ENCODE assay signal across 9 cellular contexts in the genomic region with DNA sequence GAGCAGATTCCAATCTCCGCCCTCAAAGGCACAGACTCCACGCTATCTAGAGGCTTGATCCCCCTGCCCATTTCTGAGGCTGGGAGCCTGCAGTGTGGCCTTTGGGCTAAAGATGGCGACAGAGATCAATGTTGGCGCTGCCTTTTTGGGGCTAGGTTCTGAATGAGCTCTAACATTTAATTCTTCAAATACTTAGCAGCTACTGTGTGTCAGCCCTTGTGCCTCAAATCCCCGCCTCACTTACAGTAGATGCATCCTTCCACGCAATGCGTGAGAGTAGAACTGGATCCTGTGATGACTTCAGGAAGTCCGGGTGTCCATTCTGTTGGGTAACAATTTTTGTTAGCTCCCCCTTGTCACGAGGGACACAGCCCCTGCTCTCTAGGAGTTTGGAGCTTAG. TPM values are rescaled to one million over a fixed set of nuclear protein-coding genes. Genes with fewer than 3 reads are reported as not detected.
DNase-seq lines count a peak whose midpoint lies in the region; ATAC-seq, FAIRE-seq and TF ChIP-seq lines count a peak whose summit lies in the region.
"Had no signal": no experiment of that assay in that cellular context is flagged by ENCODE, and none has a peak within 500 bp of the region (broad histone marks: within the 10 kb centered on the region; RNA-seq: fewer than 3 reads in every experiment).

No MANE protein-coding gene starts in this region.

- H3K9me2 ChIP-seq in DOHH2 (replicated peaks; ENCODE audit: control insufficient read depth, low read length): no peaks in the 10 kb centered on the region

- H3K4me1 Mint-ChIP-seq in T-helper 17 cell (peaks cover 3% of the 10 kb centered on the region), MCF 10A (ENCODE audit: insufficient read depth, unreplicated experiment) (peaks cover 36% of the 10 kb centered on the region)
- peaks cover 5% of the 10 kb centered on the region for H3K4me1 Mint-ChIP-seq in stimulated activated naive CD8-positive, alpha-beta T cell treated with anti-CD3 and anti-CD28 coated beads, Interleukin-15, amount 100 ng/mL, for 72 hours

- H3K9me3 ChIP-seq in DOHH2 (ENCODE audit: control insufficient read depth, insufficient read depth, low read length): no peaks in the 10 kb centered on the region
- no peaks in the 10 kb centered on the region for H3K9me3 ChIP-seq in T-helper 17 cell (ENCODE audit: control insufficient read depth, low read length, poor library complexity, severe bottlenecking)
- no peaks in the 10 kb centered on the region for H3K9me3 ChIP-seq in HepG2 (ENCODE audit: low read length)

- H3K27me3 Mint-ChIP-seq in T-helper 17 cell (peaks cover 46% of the 10 kb centered on the region), MCF 10A (ENCODE audit: insufficient read depth, unreplicated experiment) (no peaks in the 10 kb centered on the region)
- H3K27me3 Mint-ChIP-seq in stimulated activated naive CD8-positive, alpha-beta T cell treated with anti-CD3 and anti-CD28 coated beads, Interleukin-15, amount 100 ng/mL, for 72 hours: no peaks in the 10 kb centered on the region

- TF ChIP-seq EP300 in HepG2 (IDR thresholded peaks at IDR 0.05; ENCODE audit: low read depth in 2 of 2, low read length in 2 of 2) (no peak), HepG2 (CRISPR knock-in tag; IDR thresholded peaks at IDR 0.05; ENCODE audit: borderline replicate concordance) (no peak)

- no peak overlapping the region for H3K27ac Mint-ChIP-seq in T-helper 17 cell
- H3K27ac Mint-ChIP-seq in MCF 10A (ENCODE audit: low read depth, unreplicated experiment): no peak overlapping the region
- no peak overlapping the region for H3K27ac Mint-ChIP-seq in stimulated activated naive CD8-positive, alpha-beta T cell treated with anti-CD3 and anti-CD28 coated beads, Interleukin-15, amount 100 ng/mL, for 72 hours

- TF ChIP-seq POLR2A in HepG2 (IDR thresholded peaks at IDR 0.05; ENCODE audit: insufficient read depth in 1 of 2, low read depth in 2 of 2, low read length in 2 of 2) (no peak), GM18505 (IDR thresholded peaks at IDR 0.05; ENCODE audit: borderline replicate concordance, extremely low read depth, insufficient read depth, insufficient read length) (no peak)

- H3K36me3 ChIP-seq in DOHH2 (ENCODE audit: control insufficient read depth, low read length) (no peaks in the 10 kb centered on the region), HepG2 (replicated peaks in 1 of 2; ENCODE audit: control insufficient read depth in 1 of 2, insufficient read depth in 2 of 2, low read length in 2 of 2) (no peaks in the 10 kb centered on the region)

- no peak overlapping the region for H3K4me3 Mint-ChIP-seq in T-helper 17 cell
- H3K4me3 Mint-ChIP-seq in MCF 10A (ENCODE audit: unreplicated experiment): no peak overlapping the region
- H3K4me3 Mint-ChIP-seq in stimulated activated naive CD8-positive, alpha-beta T cell treated with anti-CD3 and anti-CD28 coated beads, Interleukin-15, amount 100 ng/mL, for 72 hours: no peak overlapping the region

- H3F3A ChIP-seq in DOHH2 (ENCODE audit: control insufficient read depth, insufficient read depth): no peaks in the 10 kb centered on the region

- in situ Hi-C loops in HepG2 (cut with HindIII; ENCODE audit: extremely low pct_ligation_motif_present, low pct_unique_long_range_greater_than_20kb): loop anchor here (5.0 to 10.0 kb wide), 3 partner anchors 57 to 295 kb away; no protein-coding TSS in a partner anchor

- H2AFZ ChIP-seq in HepG2 (ENCODE audit: low read length): no peak overlapping the region

- TF ChIP-seq CTCF in DOHH2 (IDR thresholded peaks at IDR 0.05; ENCODE audit: low read depth, low read length, poor library complexity, severe bottlenecking) (peak; percentile 81), MCF 10A (IDR thresholded peaks at IDR 0.05; ENCODE audit: unreplicated experiment) (peak; percentile 86), HepG2 (CRISPR knock-in tag; IDR thresholded peaks at IDR 0.05) (peak; percentile 98)

- H3K9ac ChIP-seq in HepG2 (ENCODE audit: insufficient read depth, low read depth, low read length): no peak overlapping the region

- H3K4me1 ChIP-seq in DOHH2 (ENCODE audit: control insufficient read depth, low read length) (0 out of 2 replicates have a peak, but pooled peaks cover 2% of the 10 kb centered on the region), HepG2 (ENCODE audit: insufficient read depth, low read length) (peaks cover 14% of the 10 kb centered on the region; the same call in 1 of the 2 replicates)

- H3K4me2 ChIP-seq in DOHH2 (ENCODE audit: low read length) (no peak overlapping the region), HepG2 (ENCODE audit: low read depth, low read length) (no peak overlapping the region)

- H3K79me2 ChIP-seq in DOHH2 (ENCODE audit: control insufficient read depth, low read length): no peaks in the 10 kb centered on the region
- no peaks in the 10 kb centered on the region for H3K79me2 ChIP-seq in HepG2 (ENCODE audit: insufficient read depth, low read length)

- intact Hi-C loops in MCF 10A (cut with micrococcal nuclease) (loop anchor here (1.0 to 5.0 kb wide), 2 partner anchors 119 to 312 kb away; no protein-coding TSS in a partner anchor), HepG2 (cut with micrococcal nuclease; ENCODE audit: unreplicated experiment) (loop anchor here (1.0 to 2.0 kb wide), 4 partner anchors 47 to 290 kb away; a partner anchor contains a TSS)

- no peaks in the 10 kb centered on the region for H3K9me3 Mint-ChIP-seq in MCF 10A (ENCODE audit: unreplicated experiment)
- H3K9me3 Mint-ChIP-seq in stimulated activated naive CD8-positive, alpha-beta T cell treated with anti-CD3 and anti-CD28 coated beads, Interleukin-15, amount 100 ng/mL, for 72 hours: no peaks in the 10 kb centered on the region

- H3K27ac ChIP-seq in DOHH2 (ENCODE audit: low read depth, low read length): no peak overlapping the region
- no peak overlapping the region for H3K27ac ChIP-seq in HepG2 (ENCODE audit: extremely low read length, insufficient read depth, low read length)

- no peak overlapping the region for H3K4me3 ChIP-seq in DOHH2 (ENCODE audit: low read length)
- no peak overlapping the region for H3K4me3 ChIP-seq in HepG2 (replicated peaks in 1 of 3; ENCODE audit: insufficient read depth in 1 of 3, low read depth in 2 of 3, low read length in 3 of 3)

- H3K27me3 ChIP-seq in DOHH2 (ENCODE audit: control insufficient read depth, low read length): peaks cover 20% of the 10 kb centered on the region; the same call in 1 of the 2 replicates
- H3K27me3 ChIP-seq in HepG2 (ENCODE audit: control insufficient read depth in 1 of 2, insufficient read depth in 2 of 2, low read length in 2 of 2): peaks cover 0 to 10% of the 10 kb centered on the region in 2 experiments; a peak in 2 of 5 replicates

- BruUV-seq in MCF 10A (replicated peaks; lab: Mats Ljungman, UMichigan) (no TSS peak), HepG2 (replicated peaks; lab: Mats Ljungman, UMichigan) (no TSS peak)

- WGBS in HepG2 (ENCODE audit: low lambda C conversion rate): 13% methylated on average over 9 of the region's 9 CpGs

- POLR2A ChIA-PET in MCF 10A (lab: Yijun Ruan, JAX) (interaction anchor here (1.1 to 3.8 kb wide), 3 partner anchors 45 to 119 kb away, joined by 4 to 52 read pairs (median 15); no protein-coding TSS in a partner anchor), HepG2 (lab: Yijun Ruan, JAX) (interaction anchor here (0.9 to 1.9 kb wide), 11 partner anchors 8 to 140 kb away, joined by 3 to 9 read pairs (median 4); a partner anchor contains a TSS)

- peak; percentile 91 for TF ChIP-seq RAD21 in HepG2 (CRISPR knock-in tag; IDR thresholded peaks at IDR 0.05)

- H3K36me3 Mint-ChIP-seq in T-helper 17 cell (ENCODE audit: low read depth): peaks cover 3% of the 10 kb centered on the region
- H3K36me3 Mint-ChIP-seq in MCF 10A (ENCODE audit: insufficient read depth, unreplicated experiment): no peaks in the 10 kb centered on the region

- DNase-seq in HK-2 (ENCODE audit: unreplicated experiment) (peak; percentile 13), T-helper 17 cell (peak in 1 of 3 donors; percentile 29), MCF 10A (ENCODE audit: unreplicated experiment) (peak; percentile 62), HepG2 (ENCODE audit: low spot score) (peak; percentile 40), cortex of kidney (lab: John Stamatoyannopoulos, UW) (no peak)
- peak; percentile 39 to 45 for DNase-seq in stimulated activated naive CD8-positive, alpha-beta T cell treated with anti-CD3 and anti-CD28 coated beads, Interleukin-15, amount 100 ng/mL, for 72 hours

- peak; percentile 92 for FAIRE-seq in HepG2 (lab: Jason Lieb, UNC)

- no peaks in the 10 kb centered on the region for H4K20me1 ChIP-seq in DOHH2 (ENCODE audit: control insufficient read depth, insufficient read depth, low read depth, low read length)
- H4K20me1 ChIP-seq in HepG2 (ENCODE audit: insufficient read depth, low read length): no peaks in the 10 kb centered on the region

- CTCF ChIA-PET in MCF 10A (lab: Yijun Ruan, JAX): interaction anchor here (0.6 to 12.2 kb wide), 36 partner anchors 9 to 342 kb away, joined by 3 to 267 read pairs (median 4); no protein-coding TSS in a partner anchor
- CTCF ChIA-PET in HepG2 (lab: Yijun Ruan, JAX; ENCODE audit: low intra/inter-chr PET ratio, low total read pairs): interaction anchor here (1.3 to 2.9 kb wide), 5 partner anchors 34 to 310 kb away, joined by 4 to 35 read pairs (median 8); no protein-coding TSS in a partner anchor

- peak; percentile 78 for ATAC-seq in T-helper 17 cell
- ATAC-seq in HepG2: peak; percentile 93
- ATAC-seq in stimulated activated naive CD8-positive, alpha-beta T cell treated with anti-CD3 and anti-CD28 coated beads, Interleukin-15, amount 100 ng/mL, for 72 hours: peak; percentile 76
- ATAC-seq in GM18505 (IDR thresholded peaks at IDR 0.05; ENCODE audit: unreplicated experiment): no peak
- ATAC-seq: right cardiac atrium had no signal

RNA-seq across cellular contexts. Expression of a gene that starts 12.4 kb away (rescaled TPM):
- total RNA-seq in T-helper 17 cell (not detected), MCF 10A (2022) (not detected in 2 replicates), HepG2 (2016; rRNA removed; fragmentation: Illumina TruSeq; extraction: Trizol) (not detected in 2 replicates)
- total RNA-seq in HepG2 (2016; cell fraction: cytosol; rRNA removed; fragmentation: Illumina TruSeq; extraction: Trizol; ENCODE audit: low read depth): not detected in 2 replicates
- not detected in 2 replicates for total RNA-seq in HepG2 (2016; cell fraction: insoluble cytoplasmic fraction; rRNA removed; fragmentation: Illumina TruSeq; extraction: Trizol)
- total RNA-seq in HepG2 (2016; cell fraction: membrane; rRNA removed; fragmentation: Illumina TruSeq; extraction: Trizol): not detected in 2 replicates
- not detected in 2 replicates for total RNA-seq in HepG2 (2016; cell fraction: nucleus; rRNA removed; fragmentation: Illumina TruSeq; extraction: Trizol)
- polyA plus RNA-seq in HepG2 (2011; rRNA removed): not detected in 2 replicates
- polyA plus RNA-seq in HepG2 (2011; cell fraction: cytosol; rRNA removed): not detected in 2 replicates
- polyA plus RNA-seq in HepG2 (2011; cell fraction: nucleus; rRNA removed): not detected in 2 replicates
- polyA plus RNA-seq in HepG2 (2012): not detected in 2 replicates
- polyA plus RNA-seq in HepG2 (2016; cell fraction: cytosol; fragmentation: Illumina TruSeq; extraction: Trizol; ENCODE audit: low read depth): not detected in 2 replicates
- not detected in 2 replicates for polyA plus RNA-seq in HepG2 (2016; cell fraction: insoluble cytoplasmic fraction; fragmentation: Illumina TruSeq; extraction: Trizol; ENCODE audit: low read depth)
- not detected in 2 replicates for polyA plus RNA-seq in HepG2 (2016; cell fraction: membrane; fragmentation: Illumina TruSeq; extraction: Trizol; ENCODE audit: low read depth)
- polyA plus RNA-seq in HepG2 (2016; cell fraction: nucleus; fragmentation: Illumina TruSeq; extraction: Trizol; ENCODE audit: insufficient read depth, low read depth): not detected in 2 replicates
- not detected in 2 replicates for polyA minus RNA-seq in HepG2 (2011; rRNA and poly(A)+ RNA removed; ENCODE audit: low replicate concordance)
- polyA minus RNA-seq in HepG2 (2011; cell fraction: cytosol; rRNA and poly(A)+ RNA removed): not detected in 2 replicates
- not detected in 2 replicates for polyA minus RNA-seq in HepG2 (2011; cell fraction: nucleus; rRNA and poly(A)+ RNA removed)
- total RNA-seq: right cardiac atrium had no signal
- polyA plus RNA-seq: right cardiac atrium had no signal

RNA-seq across cellular contexts. Expression of a gene that starts 21.1 kb away (rescaled TPM):
- total RNA-seq in T-helper 17 cell (not detected), MCF 10A (2022) (not detected in 2 replicates), HepG2 (2016; rRNA removed; fragmentation: Illumina TruSeq; extraction: Trizol) (not detected in 2 replicates)
- not detected in 2 replicates for total RNA-seq in HepG2 (2016; cell fraction: cytosol; rRNA removed; fragmentation: Illumina TruSeq; extraction: Trizol; ENCODE audit: low read depth)
- total RNA-seq in HepG2 (2016; cell fraction: insoluble cytoplasmic fraction; rRNA removed; fragmentation: Illumina TruSeq; extraction: Trizol): not detected in 2 replicates
- not detected in 2 replicates for total RNA-seq in HepG2 (2016; cell fraction: membrane; rRNA removed; fragmentation: Illumina TruSeq; extraction: Trizol)
- not detected in 2 replicates for total RNA-seq in HepG2 (2016; cell fraction: nucleus; rRNA removed; fragmentation: Illumina TruSeq; extraction: Trizol)
- not detected in 2 replicates for polyA plus RNA-seq in HepG2 (2011; rRNA removed)
- polyA plus RNA-seq in HepG2 (2011; cell fraction: cytosol; rRNA removed): not detected in 2 replicates
- polyA plus RNA-seq in HepG2 (2011; cell fraction: nucleus; rRNA removed): not detected in 2 replicates
- polyA plus RNA-seq in HepG2 (2012): not detected in 2 replicates
- polyA plus RNA-seq in HepG2 (2016; cell fraction: cytosol; fragmentation: Illumina TruSeq; extraction: Trizol; ENCODE audit: low read depth): not detected in 2 replicates
- not detected in 2 replicates for polyA plus RNA-seq in HepG2 (2016; cell fraction: insoluble cytoplasmic fraction; fragmentation: Illumina TruSeq; extraction: Trizol; ENCODE audit: low read depth)
- not detected in 2 replicates for polyA plus RNA-seq in HepG2 (2016; cell fraction: membrane; fragmentation: Illumina TruSeq; extraction: Trizol; ENCODE audit: low read depth)
- not detected in 2 replicates for polyA plus RNA-seq in HepG2 (2016; cell fraction: nucleus; fragmentation: Illumina TruSeq; extraction: Trizol; ENCODE audit: insufficient read depth, low read depth)
- not detected in 2 replicates for polyA minus RNA-seq in HepG2 (2011; rRNA and poly(A)+ RNA removed; ENCODE audit: low replicate concordance)
- polyA minus RNA-seq in HepG2 (2011; cell fraction: cytosol; rRNA and poly(A)+ RNA removed): not detected in 2 replicates
- polyA minus RNA-seq in HepG2 (2011; cell fraction: nucleus; rRNA and poly(A)+ RNA removed): not detected in 2 replicates
- total RNA-seq: right cardiac atrium had no signal
- polyA plus RNA-seq: right cardiac atrium had no signal

RNA-seq across cellular contexts. Expression of a gene that starts 27.5 kb away (rescaled TPM):
- total RNA-seq in T-helper 17 cell (not detected), MCF 10A (2022) (not detected in 2 replicates), HepG2 (2016; rRNA removed; fragmentation: Illumina TruSeq; extraction: Trizol) (not detected in 2 replicates)
- total RNA-seq in HepG2 (2016; cell fraction: cytosol; rRNA removed; fragmentation: Illumina TruSeq; extraction: Trizol; ENCODE audit: low read depth): not detected in 2 replicates
- total RNA-seq in HepG2 (2016; cell fraction: insoluble cytoplasmic fraction; rRNA removed; fragmentation: Illumina TruSeq; extraction: Trizol): not detected in 2 replicates
- not detected in 2 replicates for total RNA-seq in HepG2 (2016; cell fraction: membrane; rRNA removed; fragmentation: Illumina TruSeq; extraction: Trizol)
- total RNA-seq in HepG2 (2016; cell fraction: nucleus; rRNA removed; fragmentation: Illumina TruSeq; extraction: Trizol): not detected in 2 replicates
- polyA plus RNA-seq in HepG2 (2011; rRNA removed): not detected in 2 replicates
- not detected in 2 replicates for polyA plus RNA-seq in HepG2 (2011; cell fraction: cytosol; rRNA removed)
- polyA plus RNA-seq in HepG2 (2011; cell fraction: nucleus; rRNA removed): not detected in 2 replicates
- polyA plus RNA-seq in HepG2 (2012): not detected in 2 replicates
- not detected in 2 replicates for polyA plus RNA-seq in HepG2 (2016; cell fraction: cytosol; fragmentation: Illumina TruSeq; extraction: Trizol; ENCODE audit: low read depth)
- not detected in 2 replicates for polyA plus RNA-seq in HepG2 (2016; cell fraction: insoluble cytoplasmic fraction; fragmentation: Illumina TruSeq; extraction: Trizol; ENCODE audit: low read depth)
- not detected in 2 replicates for polyA plus RNA-seq in HepG2 (2016; cell fraction: membrane; fragmentation: Illumina TruSeq; extraction: Trizol; ENCODE audit: low read depth)
- not detected in 2 replicates for polyA plus RNA-seq in HepG2 (2016; cell fraction: nucleus; fragmentation: Illumina TruSeq; extraction: Trizol; ENCODE audit: insufficient read depth, low read depth)
- not detected in 2 replicates for polyA minus RNA-seq in HepG2 (2011; rRNA and poly(A)+ RNA removed; ENCODE audit: low replicate concordance)
- not detected in 2 replicates for polyA minus RNA-seq in HepG2 (2011; cell fraction: cytosol; rRNA and poly(A)+ RNA removed)
- polyA minus RNA-seq in HepG2 (2011; cell fraction: nucleus; rRNA and poly(A)+ RNA removed): not detected in 2 replicates
- total RNA-seq: right cardiac atrium had no signal
- polyA plus RNA-seq: right cardiac atrium had no signal

RNA-seq across cellular contexts. Expression of a gene that starts 47.3 kb away (rescaled TPM):
- total RNA-seq in T-helper 17 cell: 1 to 10 TPM in 1 of 2 donors, under 1 TPM in 1; 0.68 to 1.2 TPM
- total RNA-seq in MCF 10A (2022): 0.39 TPM in 1 of 2 replicates, not detected in the other
- total RNA-seq in HepG2 (2016; rRNA removed; fragmentation: Illumina TruSeq; extraction: Trizol): 21.1 and 21.2 TPM in 2 replicates
- 6.3 and 8.3 TPM in 2 replicates for total RNA-seq in HepG2 (2016; cell fraction: cytosol; rRNA removed; fragmentation: Illumina TruSeq; extraction: Trizol; ENCODE audit: low read depth)
- 21.0 and 24.7 TPM in 2 replicates for total RNA-seq in HepG2 (2016; cell fraction: insoluble cytoplasmic fraction; rRNA removed; fragmentation: Illumina TruSeq; extraction: Trizol)
- total RNA-seq in HepG2 (2016; cell fraction: membrane; rRNA removed; fragmentation: Illumina TruSeq; extraction: Trizol): 18.1 and 19.8 TPM in 2 replicates
- 16.3 and 16.9 TPM in 2 replicates for total RNA-seq in HepG2 (2016; cell fraction: nucleus; rRNA removed; fragmentation: Illumina TruSeq; extraction: Trizol)
- 101 and 142 TPM in 2 replicates for polyA plus RNA-seq in HepG2 (2011; rRNA removed)
- polyA plus RNA-seq in HepG2 (2011; cell fraction: cytosol; rRNA removed): 92.3 and 115 TPM in 2 replicates
- polyA plus RNA-seq in HepG2 (2011; cell fraction: nucleus; rRNA removed): 29.8 and 45.4 TPM in 2 replicates
- polyA plus RNA-seq in HepG2 (2012): 96.1 and 98.3 TPM in 2 replicates
- polyA plus RNA-seq in HepG2 (2016; cell fraction: cytosol; fragmentation: Illumina TruSeq; extraction: Trizol; ENCODE audit: low read depth): 12.2 and 14.7 TPM in 2 replicates
- 46.6 and 48.4 TPM in 2 replicates for polyA plus RNA-seq in HepG2 (2016; cell fraction: insoluble cytoplasmic fraction; fragmentation: Illumina TruSeq; extraction: Trizol; ENCODE audit: low read depth)
- 32.1 and 33.8 TPM in 2 replicates for polyA plus RNA-seq in HepG2 (2016; cell fraction: membrane; fragmentation: Illumina TruSeq; extraction: Trizol; ENCODE audit: low read depth)
- 23.4 and 24.9 TPM in 2 replicates for polyA plus RNA-seq in HepG2 (2016; cell fraction: nucleus; fragmentation: Illumina TruSeq; extraction: Trizol; ENCODE audit: insufficient read depth, low read depth)
- polyA minus RNA-seq in HepG2 (2011; rRNA and poly(A)+ RNA removed; ENCODE audit: low replicate concordance): 0.42 and 94.0 TPM in 2 replicates
- 35.5 and 37.1 TPM in 2 replicates for polyA minus RNA-seq in HepG2 (2011; cell fraction: cytosol; rRNA and poly(A)+ RNA removed)
- polyA minus RNA-seq in HepG2 (2011; cell fraction: nucleus; rRNA and poly(A)+ RNA removed): 29.4 and 42.8 TPM in 2 replicates
